1 cellular context compared by ENCODE assay signal in genomic region chr9:13100914-13101572, GRCh38.
TF ChIP-seq lines count a peak whose summit lies in the region.

No MANE protein-coding gene starts in this region.

TF ChIP-seq in GM23338, 12 proteins besides CTCF, POLR2A, EP300 and RAD21 (continued from another document):
- TF ChIP-seq ZNF462 (CRISPR knock-in tag; IDR thresholded peaks at IDR 0.05) (no peak), NANOG (IDR thresholded peaks at IDR 0.05; ENCODE audit: borderline replicate concordance) (no peak), JUNB (IDR thresholded peaks at IDR 0.05; ENCODE audit: unreplicated experiment) (no peak), REST (IDR thresholded peaks at IDR 0.05; ENCODE audit: unreplicated experiment) (no peak), EZH2 (IDR thresholded peaks at IDR 0.05; ENCODE audit: low read depth, unreplicated experiment) (no peak), ZNF331 (CRISPR knock-in tag; IDR thresholded peaks at IDR 0.05; ENCODE audit: low read depth) (no peak)
